Comparison of ENCODE assay signal across 18 cellular contexts in the genomic region with DNA sequence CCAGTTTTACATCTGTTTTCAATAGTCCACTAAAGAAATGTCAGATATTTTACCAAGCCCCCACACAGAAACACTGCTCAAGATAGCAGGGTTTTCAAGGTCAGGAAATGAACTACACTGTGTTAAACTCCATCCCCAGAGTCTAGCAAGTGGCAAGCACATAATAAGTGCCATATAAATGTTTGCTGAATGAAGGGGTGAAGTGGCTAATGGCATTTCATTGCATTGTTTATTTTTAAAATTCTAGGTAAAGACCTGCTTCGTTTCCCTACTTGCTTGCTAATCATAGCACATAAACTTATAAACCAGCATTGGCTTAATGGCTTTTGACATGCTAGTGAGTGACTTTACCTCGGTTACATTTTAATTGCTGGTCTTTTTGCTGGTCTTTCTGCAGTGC.
"Had no signal": no experiment of that assay in that cellular context is flagged by ENCODE, and none has a peak within 500 bp of the region (broad histone marks: within the 10 kb centered on the region; RNA-seq: fewer than 3 reads in every experiment).

No MANE protein-coding gene starts in this region.

- DNase-seq: Kasumi-1; MM.1S; NCI-H187; NCI-H2029; NCI-H2081 treated with DMSO at 0.1 percent for 48 hours; NCI-H2227 treated with DMSO at 0.1 percent for 48 hours; NCI-H524; NCI-H526 treated with DMSO at 0.1 percent for 48 hours; NK-92 treated with Interleukin-12 subunit alpha and Interleukin-12 subunit beta, amount 100 ng/mL, for 24 hours; PC-9; Peyer's patch; SHP77 treated with DMSO at 0.1 percent for 48 hours; SJCRH30; T-helper 1 cell; T-helper 17 cell had no signal

- ATAC-seq: K562, Right ventricle myocardium inferior, SK-N-SH treated with all-trans-retinoic acid at 6 μM for 48 hours, T-helper 17 cell had no signal
